Comparison of ENCODE assay signal across 13 cellular contexts in genomic region chr6:131460603-131460995, GRCh38.
DNase-seq lines count a peak whose midpoint lies in the region; ATAC-seq, FAIRE-seq and TF ChIP-seq lines count a peak whose summit lies in the region.
"Had no signal": no experiment of that assay in that cellular context is flagged by ENCODE, and none has a peak within 500 bp of the region (broad histone marks: within the 10 kb centered on the region; RNA-seq: fewer than 3 reads in every experiment).

No MANE protein-coding gene starts in this region.

- TF ChIP-seq CTCF in upper lobe of left lung (IDR thresholded peaks at IDR 0.05), result no peak

- no peaks in the 10 kb centered on the region for H3K9me3 Mint-ChIP-seq in activated naive CD8-positive, alpha-beta T cell treated with anti-CD3 and anti-CD28 coated beads for 36 hours
- H3K9me3 Mint-ChIP-seq: CD8-positive, alpha-beta memory T cell; H9; IgD-negative memory B cell had no signal

- no peaks in the 10 kb centered on the region for H3K27me3 Mint-ChIP-seq in activated naive CD8-positive, alpha-beta T cell treated with anti-CD3 and anti-CD28 coated beads for 36 hours
- H3K27me3 Mint-ChIP-seq: CD8-positive, alpha-beta memory T cell had no signal

- 53 to 58% methylated on average over 6 of the region's 6 CpGs for WGBS in upper lobe of left lung, 2 donors

- no peaks in the 10 kb centered on the region for H3K9me3 ChIP-seq in upper lobe of left lung
- H3K9me3 ChIP-seq: BLaER1 had no signal

- peaks cover 0 to 4% (median 0%) of the 10 kb centered on the region in 4 donors for H3K4me1 ChIP-seq in upper lobe of left lung
- H3K4me1 ChIP-seq: BLaER1 had no signal

- no peaks in the 10 kb centered on the region for H3K27me3 ChIP-seq in upper lobe of left lung
- H3K27me3 ChIP-seq: BLaER1 had no signal

- no peak overlapping the region for H3K4me3 ChIP-seq in upper lobe of left lung
- H3K4me3 ChIP-seq: BLaER1 had no signal

- no peak for ATAC-seq in upper lobe of left lung (ENCODE audit: low FRiP score in 2 of 2)

- peaks cover 5% of the 10 kb centered on the region for H3K4me1 Mint-ChIP-seq in activated naive CD8-positive, alpha-beta T cell treated with anti-CD3 and anti-CD28 coated beads for 36 hours
- H3K4me1 Mint-ChIP-seq: IgD-negative memory B cell had no signal

- no peaks in the 10 kb centered on the region for H3K36me3 ChIP-seq in upper lobe of left lung
- H3K36me3 ChIP-seq: BLaER1 had no signal

- peak; percentile 83 for FAIRE-seq in islet of Langerhans (lab: Jason Lieb, UNC)

- no peaks in the 10 kb centered on the region for H3K36me3 Mint-ChIP-seq in activated naive CD8-positive, alpha-beta T cell treated with anti-CD3 and anti-CD28 coated beads for 36 hours
- H3K36me3 Mint-ChIP-seq: CD8-positive, alpha-beta memory T cell; IgD-negative memory B cell had no signal

- no peak for TF ChIP-seq EP300 in upper lobe of left lung (IDR thresholded peaks at IDR 0.05)

- DNase-seq in NCI-H69 (lab: John Stamatoyannopoulos, UW) (peak; percentile 27), astrocyte of the hippocampus (ENCODE audit: low read depth, low spot score) (peak; percentile 30), retina (peak; percentile 67), superior temporal gyrus (ENCODE audit: extremely low spot score) (no peak), upper lobe of left lung (no peak), HK-2 (ENCODE audit: unreplicated experiment) (no peak)
- DNase-seq in activated naive CD8-positive, alpha-beta T cell treated with anti-CD3 and anti-CD28 coated beads for 36 hours, result no peak
- DNase-seq: NK-92 treated with Interleukin-12 subunit alpha and Interleukin-12 subunit beta, amount 100 ng/mL, for 24 hours had no signal

- H3K4me3 Mint-ChIP-seq in activated naive CD8-positive, alpha-beta T cell treated with anti-CD3 and anti-CD28 coated beads for 36 hours, result no peak overlapping the region
- H3K4me3 Mint-ChIP-seq: CD8-positive, alpha-beta memory T cell; IgD-negative memory B cell had no signal

- no peak overlapping the region for H3K27ac ChIP-seq in upper lobe of left lung
- H3K27ac ChIP-seq: BLaER1 had no signal

- no peak overlapping the region for H3K27ac Mint-ChIP-seq in activated naive CD8-positive, alpha-beta T cell treated with anti-CD3 and anti-CD28 coated beads for 36 hours

- TF ChIP-seq POLR2A in upper lobe of left lung (IDR thresholded peaks at IDR 0.05), result no peak

Comparison
In these comparisons a context has a peak if more than half of its experiments do, and no peak if none do; other contexts are left out.
1. DNase-seq: peak in NCI-H69 (single experiment), astrocyte of the hippocampus (single experiment) and retina (single experiment); none in superior temporal gyrus (single experiment), activated naive CD8-positive, alpha-beta T cell treated with anti-CD3 and anti-CD28 coated beads for 36 hours (single experiment), upper lobe of left lung (0 of 2) and HK-2 (single experiment).